In the genomic region with DNA sequence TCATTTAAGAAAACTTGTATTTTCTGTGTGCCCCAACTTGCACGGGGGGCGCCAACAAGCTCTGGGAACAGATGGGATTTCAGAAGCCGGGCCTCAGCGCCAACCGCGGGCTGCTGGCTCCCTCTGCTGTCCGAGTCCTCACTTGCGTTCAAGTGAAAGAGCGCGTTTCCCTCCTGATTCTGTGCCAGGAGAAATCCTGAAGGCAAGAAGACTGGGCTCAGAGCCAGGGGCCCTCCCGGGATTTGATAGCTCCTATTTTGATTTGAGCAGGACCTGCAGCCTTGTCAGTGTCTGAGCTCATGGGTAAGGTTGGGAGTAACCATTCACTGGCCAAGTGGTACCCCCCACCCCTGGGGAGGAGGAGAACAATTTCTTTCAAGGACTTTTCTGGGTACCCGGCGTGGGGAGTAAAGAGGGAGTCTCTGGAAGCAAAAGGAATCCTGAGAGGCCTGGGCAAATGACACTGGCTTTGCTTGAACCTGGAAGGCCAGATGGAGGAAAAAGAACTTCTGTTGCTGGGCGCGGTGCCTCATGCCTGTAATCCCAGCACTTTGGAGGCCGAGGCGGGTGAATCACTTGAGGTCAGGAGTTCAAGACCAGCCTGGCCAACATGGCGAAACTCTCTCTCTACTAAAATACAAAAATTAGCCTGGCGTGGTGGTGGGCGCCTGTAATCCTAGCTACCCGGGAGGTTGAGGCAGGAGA, we compare ENCODE assay signal across 8 cellular contexts.
DNase-seq lines count a peak whose midpoint lies in the region; ATAC-seq and TF ChIP-seq lines count a peak whose summit lies in the region.

No MANE protein-coding gene starts in this region.

- peak; percentile 65 for ATAC-seq in activated CD8-positive, alpha-beta T cell treated with anti-CD3 and anti-CD28 coated beads, Interleukin-2, amount 10 ng/mL, durations not matched to agents 7 days and 5 days
- no peak for ATAC-seq in HG03457 (IDR thresholded peaks at IDR 0.05; ENCODE audit: unreplicated experiment)

- DNase-seq in CD1c-positive myeloid dendritic cell (ENCODE audit: extremely low spot score) (peak; percentile 75), HL-60 (ENCODE audit: low read depth in 1 of 2, low spot score in 1 of 2) (peak; percentile 6 to 39), NCI-H774 (lab: John Stamatoyannopoulos, UW) (peak; percentile 46), medulla oblongata (ENCODE audit: extremely low spot score) (peak; percentile 90)
- DNase-seq in activated CD8-positive, alpha-beta T cell treated with anti-CD3 and anti-CD28 coated beads, Interleukin-2, amount 10 ng/mL, durations not matched to agents 7 days and 5 days, result peak; percentile 78
- DNase-seq in effector CD4-positive, alpha-beta T cell, result peak; percentile 60
- DNase-seq in stimulated activated CD8-positive, alpha-beta memory T cell treated with anti-CD3 and anti-CD28 coated beads, Interleukin-12 subunit alpha, Interleukin-12 subunit beta, amount 100 ng/mL, for 1 hour (ENCODE audit: low read depth), result peak; percentile 52

- POLR2A ChIA-PET in activated CD8-positive, alpha-beta T cell treated with anti-CD3 and anti-CD28 coated beads, Interleukin-2, amount 10 ng/mL, durations not matched to agents 7 days and 5 days (lab: Charles Lee), result interaction anchor here (1.0 kb wide), 1 partner anchor 432 kb away, joined by 3 read pairs; no protein-coding TSS in a partner anchor

- H3K36me3 Mint-ChIP-seq in activated CD8-positive, alpha-beta T cell treated with anti-CD3 and anti-CD28 coated beads, Interleukin-2, amount 10 ng/mL, durations not matched to agents 7 days and 5 days (ENCODE audit: low read depth), result peaks cover 9% of the 10 kb centered on the region

- H3K27ac Mint-ChIP-seq in activated CD8-positive, alpha-beta T cell treated with anti-CD3 and anti-CD28 coated beads, Interleukin-2, amount 10 ng/mL, durations not matched to agents 7 days and 5 days, result no peak overlapping the region

- TF ChIP-seq CTCF in HL-60 (IDR thresholded peaks at IDR 0.05; ENCODE audit: insufficient read depth, low read length), result peak; percentile 7

- no peaks in the 10 kb centered on the region for H3K27me3 ChIP-seq in HL-60 (ENCODE audit: insufficient read depth, poor library complexity, severe bottlenecking)

- H3K27ac ChIP-seq in HL-60 (replicated peaks), result no peak overlapping the region

- peaks cover 2% of the 10 kb centered on the region for H3K27me3 Mint-ChIP-seq in activated CD8-positive, alpha-beta T cell treated with anti-CD3 and anti-CD28 coated beads, Interleukin-2, amount 10 ng/mL, durations not matched to agents 7 days and 5 days (ENCODE audit: low read depth)

- CTCF ChIA-PET in activated CD8-positive, alpha-beta T cell treated with anti-CD3 and anti-CD28 coated beads, Interleukin-2, amount 10 ng/mL, durations not matched to agents 7 days and 5 days (lab: Charles Lee), result interaction anchor here (0.6 to 5.6 kb wide), 41 partner anchors 8 to 799 kb away, joined by 3 to 69 read pairs (median 5); a partner anchor contains a TSS

- peaks cover 19% of the 10 kb centered on the region for H3K4me1 Mint-ChIP-seq in activated CD8-positive, alpha-beta T cell treated with anti-CD3 and anti-CD28 coated beads, Interleukin-2, amount 10 ng/mL, durations not matched to agents 7 days and 5 days (ENCODE audit: low read depth)

- H3K4me3 Mint-ChIP-seq in activated CD8-positive, alpha-beta T cell treated with anti-CD3 and anti-CD28 coated beads, Interleukin-2, amount 10 ng/mL, durations not matched to agents 7 days and 5 days, result no peak overlapping the region

- H3K9me3 Mint-ChIP-seq in activated CD8-positive, alpha-beta T cell treated with anti-CD3 and anti-CD28 coated beads, Interleukin-2, amount 10 ng/mL, durations not matched to agents 7 days and 5 days (ENCODE audit: insufficient read depth), result no peaks in the 10 kb centered on the region

- no peak overlapping the region for H3K4me3 ChIP-seq in HL-60 (replicated peaks; ENCODE audit: insufficient read depth, low read length)

Comparison
In these comparisons a context has a peak if more than half of its experiments do, and no peak if none do; other contexts are left out.
1. DNase-seq: peak in every context shown above with its lines; median percentile 90 in medulla oblongata; 78 in activated CD8-positive, alpha-beta T cell treated with anti-CD3 and anti-CD28 coated beads, Interleukin-2, amount 10 ng/mL, durations not matched to agents 7 days and 5 days; 75 in CD1c-positive myeloid dendritic cell; 60 in effector CD4-positive, alpha-beta T cell; 52 in stimulated activated CD8-positive, alpha-beta memory T cell treated with anti-CD3 and anti-CD28 coated beads, Interleukin-12 subunit alpha, Interleukin-12 subunit beta, amount 100 ng/mL, for 1 hour; 46 in NCI-H774; 22 in HL-60.